Comparison of ENCODE assay signal across 27 cellular contexts in the genomic region with DNA sequence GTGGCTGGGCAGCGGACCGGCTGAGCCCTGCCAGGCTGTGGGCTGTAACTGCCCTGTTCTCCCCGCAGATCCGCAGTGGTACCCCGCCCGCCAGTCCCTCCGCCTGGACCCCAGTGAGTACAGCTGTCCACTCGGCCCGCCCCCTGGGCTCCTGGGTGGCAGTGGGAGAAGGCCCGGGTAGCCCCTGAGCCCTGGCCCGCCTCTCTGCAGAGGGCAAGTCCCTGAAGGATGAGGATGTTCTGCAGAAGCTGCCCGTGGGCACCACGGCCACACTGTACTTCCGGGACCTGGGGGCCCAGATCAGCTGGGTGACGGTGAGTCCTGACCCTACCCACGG. TPM values are rescaled to one million over a fixed set of nuclear protein-coding genes. Genes with fewer than 3 reads are reported as not detected.
A peak's percentile ranks its signal among the peaks of the same experiment; 100 is the strongest.
DNase-seq lines count a peak whose midpoint lies in the region; ATAC-seq and TF ChIP-seq lines count a peak whose summit lies in the region.
"Had no signal": no experiment of that assay in that cellular context is flagged by ENCODE, and none has a peak within 500 bp of the region (broad histone marks: within the 10 kb centered on the region; RNA-seq: fewer than 3 reads in every experiment).

No MANE protein-coding gene starts in this region.

- TF ChIP-seq EP300 in SK-N-SH (IDR thresholded peaks at IDR 0.05; ENCODE audit: borderline replicate concordance in 1 of 2, low read depth in 1 of 2, low read length in 1 of 2) = no peak

- H3K9me2 ChIP-seq in SK-N-SH = no peaks in the 10 kb centered on the region

- no peak overlapping the region for H3K4me3 Mint-ChIP-seq in activated CD4-positive, alpha-beta T cell treated with anti-CD3 and anti-CD28 coated beads, Interleukin-2, amount 10 ng/mL, durations not matched to agents 7 days and 5 days
- no peak overlapping the region for H3K4me3 Mint-ChIP-seq in activated T-helper 17 cell treated with anti-CD3 and anti-CD28 coated beads, Interleukin-2, amount 50 U/mL, for 72 hours
- H3K4me3 Mint-ChIP-seq in natural killer cell = peak overlapping the region; percentile 85
- H3K4me3 Mint-ChIP-seq: activated naive CD8-positive, alpha-beta T cell treated with anti-CD3 and anti-CD28 coated beads, Interleukin-2, amount 10 ng/mL, durations not matched to agents 7 days and 5 days; CD4-positive, CD25-positive, alpha-beta regulatory T cell; endodermal cell; neural crest cell; stimulated activated naive CD8-positive, alpha-beta T cell treated with anti-CD3 and anti-CD28 coated beads, Interleukin-15, Interleukin-2, amounts not matched to agents 100 ng/mL and 50 ng/mL, for 24 hours had no signal

- H3K79me2 ChIP-seq in SK-N-SH (ENCODE audit: insufficient read depth) = no peaks in the 10 kb centered on the region; the same call in none of the 2 replicates

- no peak overlapping the region for H3K9ac ChIP-seq in SK-N-SH
- H3K9ac ChIP-seq: KMS-11 had no signal

- WGBS in SK-N-SH (ENCODE audit: low lambda C conversion rate) = no CpG with 5 or more reads among the region's 16 CpGs

- peaks cover 0 to 17% of the 10 kb centered on the region in 2 experiments for H3K36me3 ChIP-seq in SK-N-SH (replicated peaks in 1 of 2; ENCODE audit: control insufficient read depth in 1 of 2, insufficient read depth in 2 of 2, low read length in 1 of 2)
- H3K36me3 ChIP-seq: ovary, uterus had no signal

- no peak overlapping the region for H2AFZ ChIP-seq in SK-N-SH (ENCODE audit: low read depth)
- H2AFZ ChIP-seq: hepatocyte had no signal

- no peaks in the 10 kb centered on the region for H3K27me3 Mint-ChIP-seq in activated CD4-positive, alpha-beta T cell treated with anti-CD3 and anti-CD28 coated beads, Interleukin-2, amount 10 ng/mL, durations not matched to agents 7 days and 5 days
- no peaks in the 10 kb centered on the region for H3K27me3 Mint-ChIP-seq in activated T-helper 17 cell treated with anti-CD3 and anti-CD28 coated beads, Interleukin-2, amount 50 U/mL, for 72 hours
- H3K27me3 Mint-ChIP-seq in natural killer cell (ENCODE audit: low read depth in 2 of 2) = no peaks in the 10 kb centered on the region
- H3K27me3 Mint-ChIP-seq: activated naive CD8-positive, alpha-beta T cell treated with anti-CD3 and anti-CD28 coated beads, Interleukin-2, amount 10 ng/mL, durations not matched to agents 7 days and 5 days; CD4-positive, CD25-positive, alpha-beta regulatory T cell; stimulated activated naive CD8-positive, alpha-beta T cell treated with anti-CD3 and anti-CD28 coated beads, Interleukin-15, Interleukin-2, amounts not matched to agents 100 ng/mL and 50 ng/mL, for 24 hours had no signal

- in situ Hi-C loops in GM13976 (cut with MboI; ENCODE audit: low sequenced_read_pairs, unreplicated experiment) = loop anchor here (25.0 kb wide), 2 partner anchors 324 to 549 kb away; partner anchors contain the start of genes OR7A17 and SYDE1

- CTCF ChIA-PET in activated CD4-positive, alpha-beta T cell treated with anti-CD3 and anti-CD28 coated beads, Interleukin-2, amount 10 ng/mL, durations not matched to agents 7 days and 5 days (lab: Charles Lee) = interaction anchor here (1.1 to 2.3 kb wide), 2 partner anchors 8 to 10 kb away, joined by 3 to 8 read pairs; partner anchors contain the start of gene NDUFB7
- CTCF ChIA-PET in SK-N-SH (lab: Yijun Ruan, JAX) = interaction anchor here (1.0 to 1.4 kb wide), 2 partner anchors 8 to 11 kb away, joined by 3 to 6 read pairs; partner anchors contain the start of gene NDUFB7

- H4K20me1 ChIP-seq in SK-N-SH (ENCODE audit: insufficient read depth) = no peaks in the 10 kb centered on the region

- H3K4me3 ChIP-seq in SK-N-SH (ENCODE audit: low read depth in 2 of 2, low read length in 1 of 2) = no peak overlapping the region
- H3K4me3 ChIP-seq: hepatocyte, ovary, smooth muscle cell, uterus had no signal

- peaks cover 0 to 4% of the 10 kb centered on the region in 2 experiments; a peak in 1 of 4 replicates for H3K4me1 ChIP-seq in SK-N-SH (ENCODE audit: control insufficient read depth in 1 of 2, insufficient read depth in 2 of 2, low read depth in 1 of 2, low read length in 1 of 2)
- H3K4me1 ChIP-seq: uterus had no signal

- H3K9me3 ChIP-seq in SK-N-SH = no peaks in the 10 kb centered on the region
- H3K9me3 ChIP-seq: ovary, uterus had no signal

- no peak overlapping the region for H3K4me2 ChIP-seq in SK-N-SH
- H3K4me2 ChIP-seq: hepatocyte, KMS-11, smooth muscle cell had no signal

- no peaks in the 10 kb centered on the region for H3F3A ChIP-seq in SK-N-SH (replicated peaks; ENCODE audit: insufficient read depth)

- H3K36me3 Mint-ChIP-seq in activated CD4-positive, alpha-beta T cell treated with anti-CD3 and anti-CD28 coated beads, Interleukin-2, amount 10 ng/mL, durations not matched to agents 7 days and 5 days (ENCODE audit: low read depth) = peaks cover 27% of the 10 kb centered on the region
- peaks cover 30% of the 10 kb centered on the region for H3K36me3 Mint-ChIP-seq in activated T-helper 17 cell treated with anti-CD3 and anti-CD28 coated beads, Interleukin-2, amount 50 U/mL, for 72 hours (ENCODE audit: low read depth)
- H3K36me3 Mint-ChIP-seq in natural killer cell = no peaks in the 10 kb centered on the region

- no peaks in the 10 kb centered on the region for H3K9me3 Mint-ChIP-seq in activated CD4-positive, alpha-beta T cell treated with anti-CD3 and anti-CD28 coated beads, Interleukin-2, amount 10 ng/mL, durations not matched to agents 7 days and 5 days
- no peaks in the 10 kb centered on the region for H3K9me3 Mint-ChIP-seq in activated T-helper 17 cell treated with anti-CD3 and anti-CD28 coated beads, Interleukin-2, amount 50 U/mL, for 72 hours
- H3K9me3 Mint-ChIP-seq in natural killer cell = no peaks in the 10 kb centered on the region
- H3K9me3 Mint-ChIP-seq: activated naive CD8-positive, alpha-beta T cell treated with anti-CD3 and anti-CD28 coated beads, Interleukin-2, amount 10 ng/mL, durations not matched to agents 7 days and 5 days; CD4-positive, CD25-positive, alpha-beta regulatory T cell; endodermal cell; neural crest cell; stimulated activated naive CD8-positive, alpha-beta T cell treated with anti-CD3 and anti-CD28 coated beads, Interleukin-15, Interleukin-2, amounts not matched to agents 100 ng/mL and 50 ng/mL, for 24 hours had no signal

- POLR2A ChIA-PET in activated CD4-positive, alpha-beta T cell treated with anti-CD3 and anti-CD28 coated beads, Interleukin-2, amount 10 ng/mL, durations not matched to agents 7 days and 5 days (lab: Charles Lee) = no interaction called here
- POLR2A ChIA-PET in SK-N-SH (lab: Yijun Ruan, JAX) = no interaction called here

- peak overlapping the region; percentile 83 for H3K27ac Mint-ChIP-seq in activated CD4-positive, alpha-beta T cell treated with anti-CD3 and anti-CD28 coated beads, Interleukin-2, amount 10 ng/mL, durations not matched to agents 7 days and 5 days
- peak overlapping the region; percentile 65 for H3K27ac Mint-ChIP-seq in activated T-helper 17 cell treated with anti-CD3 and anti-CD28 coated beads, Interleukin-2, amount 50 U/mL, for 72 hours
- H3K27ac Mint-ChIP-seq in natural killer cell = peak overlapping the region; percentile 94 to 95
- H3K27ac Mint-ChIP-seq: stimulated activated naive CD8-positive, alpha-beta T cell treated with anti-CD3 and anti-CD28 coated beads, Interleukin-15, Interleukin-2, amounts not matched to agents 100 ng/mL and 50 ng/mL, for 24 hours had no signal

- peaks cover 22% of the 10 kb centered on the region for H3K4me1 Mint-ChIP-seq in activated CD4-positive, alpha-beta T cell treated with anti-CD3 and anti-CD28 coated beads, Interleukin-2, amount 10 ng/mL, durations not matched to agents 7 days and 5 days
- H3K4me1 Mint-ChIP-seq in activated T-helper 17 cell treated with anti-CD3 and anti-CD28 coated beads, Interleukin-2, amount 50 U/mL, for 72 hours = peaks cover 4% of the 10 kb centered on the region
- H3K4me1 Mint-ChIP-seq in natural killer cell = peaks cover 38 to 75% of the 10 kb centered on the region in 2 donors

- H3K27ac ChIP-seq in SK-N-SH (ENCODE audit: low read depth in 2 of 2, low read length in 1 of 2) = no peak overlapping the region
- H3K27ac ChIP-seq: hepatocyte, KMS-11, ovary, uterus, VCaP had no signal

- no peak for ATAC-seq in activated T-helper 17 cell treated with anti-CD3 and anti-CD28 coated beads, Interleukin-2, amount 50 U/mL, for 72 hours (replicated peaks)
- ATAC-seq in natural killer cell (no peak), SK-N-SH treated with all-trans-retinoic acid at 6 μM for 48 hours (no peak)
- ATAC-seq in stimulated activated naive CD8-positive, alpha-beta T cell treated with anti-CD3 and anti-CD28 coated beads, Interleukin-15, Interleukin-2, amounts not matched to agents 100 U/mL and 50 U/mL, for 24 hours = no peak

- no peak for TF ChIP-seq CTCF in GM13976 (IDR thresholded peaks at IDR 0.05; ENCODE audit: borderline replicate concordance, control extremely low read depth, extremely low read depth, insufficient read depth, missing control alignments)
- TF ChIP-seq CTCF in natural killer cell (IDR thresholded peaks at IDR 0.05) = no peak
- no peak for TF ChIP-seq CTCF in SK-N-SH (IDR thresholded peaks at IDR 0.05)

- intact Hi-C loops in natural killer cell (cut with micrococcal nuclease) = no loop called here

- no peak for TF ChIP-seq RAD21 in SK-N-SH (IDR thresholded peaks at IDR 0.05; ENCODE audit: low read length)

- DNase-seq in activated CD4-positive, alpha-beta T cell treated with anti-CD3 and anti-CD28 coated beads, Interleukin-2, amount 10 ng/mL, durations not matched to agents 7 days and 5 days = no peak
- no peak for DNase-seq in activated CD4-positive, alpha-beta T cell treated with anti-CD3 and anti-CD28 coated beads, Interleukin-2, amount 50 U/mL, for 48 hours
- DNase-seq in GM13976 (ENCODE audit: low spot score) (peak; percentile 5), natural killer cell (no peak), SK-N-SH (no peak)
- no peak for DNase-seq in stimulated activated naive CD8-positive, alpha-beta T cell treated with anti-CD3 and anti-CD28 coated beads, Interleukin-15, Interleukin-2, amounts not matched to agents 100 U/mL and 50 U/mL, for 24 hours
- DNase-seq: activated gamma-delta T cell, foreskin melanocyte, GF-D8, left cardiac atrium, MM.1S, NCI-H524, retina, uterus had no signal

- H3K27me3 ChIP-seq in SK-N-SH (ENCODE audit: insufficient read depth) = no peaks in the 10 kb centered on the region
- H3K27me3 ChIP-seq: hepatocyte, ovary, uterus had no signal

RNA-seq across cellular contexts. Expression of gene NDUFB7, which starts 8.3 kb away (rescaled TPM):
- 100 to 1,000 TPM; 121 to 123 TPM for total RNA-seq in activated CD4-positive, alpha-beta T cell treated with anti-CD3 and anti-CD28 coated beads, Interleukin-2, amount 10 ng/mL, durations not matched to agents 7 days and 5 days
- total RNA-seq in activated T-helper 17 cell treated with anti-CD3 and anti-CD28 coated beads, Interleukin-2, amount 50 U/mL, for 72 hours = 100 to 1,000 TPM in 1 of 2 donors, 10 to 100 TPM in 1; 79.7 to 132 TPM
- 100 to 1,000 TPM in 2 of 3 donors, 10 to 100 TPM in 1; 97.1 to 120 (median 108) TPM for total RNA-seq in natural killer cell
- polyA plus RNA-seq in SK-N-SH (2012; rRNA removed) = 458 and 465 TPM in 2 replicates
- polyA plus RNA-seq in SK-N-SH (2012; cell fraction: cytosol; rRNA removed) = 199 and 306 TPM in 2 replicates
- 166 and 323 TPM in 2 replicates for polyA plus RNA-seq in SK-N-SH (2012; cell fraction: nucleus; rRNA removed)

RNA-seq across cellular contexts. Expression of gene CLEC17A, which starts 19.3 kb away (rescaled TPM):
- not detected for total RNA-seq in activated CD4-positive, alpha-beta T cell treated with anti-CD3 and anti-CD28 coated beads, Interleukin-2, amount 10 ng/mL, durations not matched to agents 7 days and 5 days
- total RNA-seq in activated T-helper 17 cell treated with anti-CD3 and anti-CD28 coated beads, Interleukin-2, amount 50 U/mL, for 72 hours = 1 to 10 TPM in 1 of 2 donors, under 1 TPM in 1; 0.78 to 2.0 TPM
- 1 to 10 TPM in 1 of 3 donors, under 1 TPM in 2; 0.18 to 1.5 (median 0.45) TPM for total RNA-seq in natural killer cell
- polyA plus RNA-seq in SK-N-SH (2012; rRNA removed) = 0.05 TPM in 1 of 2 replicates, not detected in the other
- 0.01 TPM in 1 of 2 replicates, not detected in the other for polyA plus RNA-seq in SK-N-SH (2012; cell fraction: cytosol; rRNA removed)
- 0.15 and 0.19 TPM in 2 replicates for polyA plus RNA-seq in SK-N-SH (2012; cell fraction: nucleus; rRNA removed)
- total RNA-seq: A172, endodermal cell, hepatocyte, left cardiac atrium, neural crest cell, smooth muscle cell had no signal
- polyA plus RNA-seq: CD4-positive, CD25-positive, alpha-beta regulatory T cell; hepatocyte; smooth muscle cell had no signal

RNA-seq across cellular contexts. Expression of gene TECR, which starts 34.2 kb away (rescaled TPM):
- 100 to 1,000 TPM; 169 to 190 TPM for total RNA-seq in activated CD4-positive, alpha-beta T cell treated with anti-CD3 and anti-CD28 coated beads, Interleukin-2, amount 10 ng/mL, durations not matched to agents 7 days and 5 days
- total RNA-seq in activated T-helper 17 cell treated with anti-CD3 and anti-CD28 coated beads, Interleukin-2, amount 50 U/mL, for 72 hours = 100 to 1,000 TPM; 100 to 139 TPM
- 100 to 1,000 TPM; 123 to 158 (median 131) TPM for total RNA-seq in natural killer cell
- polyA plus RNA-seq in SK-N-SH (2012; rRNA removed) = 87.9 and 110 TPM in 2 replicates
- polyA plus RNA-seq in SK-N-SH (2012; cell fraction: cytosol; rRNA removed) = 32.4 and 57.6 TPM in 2 replicates
- polyA plus RNA-seq in SK-N-SH (2012; cell fraction: nucleus; rRNA removed) = 142 and 144 TPM in 2 replicates

RNA-seq across cellular contexts. Expression of gene DNAJB1, which starts 45.4 kb away (rescaled TPM):
- total RNA-seq in activated CD4-positive, alpha-beta T cell treated with anti-CD3 and anti-CD28 coated beads, Interleukin-2, amount 10 ng/mL, durations not matched to agents 7 days and 5 days = 100 to 1,000 TPM in 1 of 2 experiments, 10 to 100 TPM in 1; 89.7 to 100 TPM
- total RNA-seq in activated T-helper 17 cell treated with anti-CD3 and anti-CD28 coated beads, Interleukin-2, amount 50 U/mL, for 72 hours = 100 to 1,000 TPM in 1 of 2 donors, 10 to 100 TPM in 1; 79.4 to 140 TPM
- total RNA-seq in natural killer cell = 100 to 1,000 TPM; 148 to 238 (median 192) TPM
- 95.7 and 103 TPM in 2 replicates for polyA plus RNA-seq in SK-N-SH (2012; rRNA removed)
- polyA plus RNA-seq in SK-N-SH (2012; cell fraction: cytosol; rRNA removed) = 95.9 and 110 TPM in 2 replicates
- polyA plus RNA-seq in SK-N-SH (2012; cell fraction: nucleus; rRNA removed) = 65.8 and 66.3 TPM in 2 replicates
